In genomic region chr17:59105852-59106462, GRCh38 we compare ENCODE assay signal across 8 cellular contexts. TPM values are rescaled to one million over a fixed set of nuclear protein-coding genes. Genes with fewer than 3 reads are reported as not detected.
DNase-seq lines count a peak whose midpoint lies in the region; ATAC-seq, FAIRE-seq and TF ChIP-seq lines count a peak whose summit lies in the region.

No MANE protein-coding gene starts in this region.

- peak overlapping the region; percentile 83 for H3K4me2 ChIP-seq in keratinocyte (ENCODE audit: control insufficient read depth, extremely low read depth, insufficient read depth, low read depth, low read length)

- H3K27ac ChIP-seq in caudate nucleus (ENCODE audit: low read depth, low read length) = peak overlapping the region; percentile 79
- peak overlapping the region; percentile 76 for H3K27ac ChIP-seq in keratinocyte (ENCODE audit: control insufficient read depth, insufficient read depth, low read length)

- no peaks in the 10 kb centered on the region for H4K20me1 ChIP-seq in keratinocyte (ENCODE audit: control insufficient read depth, extremely low read depth, insufficient read depth, low read length)

- TF ChIP-seq CTCF in keratinocyte (optimal IDR thresholded peaks at IDR 0.05 in 1 of 3, IDR thresholded peaks at IDR 0.05 in 1 of 3, conservative IDR thresholded peaks at IDR 0.05 in 1 of 3; ENCODE audit: extremely low read depth in 1 of 3, insufficient read depth in 2 of 3, low read length in 3 of 3) = no peak

- no peaks in the 10 kb centered on the region for H3K27me3 ChIP-seq in keratinocyte (ENCODE audit: control insufficient read depth, extremely low read depth, insufficient read depth, low read length)

- peak overlapping the region; percentile 86 for H3K4me3 ChIP-seq in GM08714 (ENCODE audit: low read length)
- peak overlapping the region; percentile 78 to 84 (median 82) for H3K4me3 ChIP-seq in keratinocyte (ENCODE audit: control insufficient read depth in 2 of 3, extremely low read depth in 1 of 3, insufficient read depth in 2 of 3, low read depth in 1 of 3, low read length in 3 of 3)

- ATAC-seq in HG02623 (IDR thresholded peaks at IDR 0.05; ENCODE audit: unreplicated experiment) = peak; percentile 9
- peak; percentile 50 to 52 for ATAC-seq in activated CD4-positive, CD25-positive, alpha-beta regulatory T cell treated with anti-CD3 and anti-CD28 coated beads, Interleukin-2, amount 50 U/mL, for 24 hours

- dilution Hi-C loops in keratinocyte (cut with MboI; ENCODE audit: extremely low pct_ligation_motif_present, low sequenced_read_pairs) = no loop called here

- H3K4me1 ChIP-seq in keratinocyte (ENCODE audit: control insufficient read depth, extremely low read depth, insufficient read depth, low read length) = peaks cover 8% of the 10 kb centered on the region

- peaks cover 46% of the 10 kb centered on the region for H3K79me2 ChIP-seq in keratinocyte (ENCODE audit: control insufficient read depth, insufficient read depth, low read length)

- H3K9me3 ChIP-seq in keratinocyte (ENCODE audit: control insufficient read depth, low read depth, low read length) = no peaks in the 10 kb centered on the region

- peaks cover 0 to 2% of the 10 kb centered on the region in 2 experiments for H3K36me3 ChIP-seq in keratinocyte (ENCODE audit: control insufficient read depth in 2 of 2, extremely low read depth in 1 of 2, insufficient read depth in 2 of 2, low read length in 2 of 2)

- no peak for FAIRE-seq in keratinocyte (lab: Jason Lieb, UNC)

- DNase-seq in NCI-H1694 (lab: John Stamatoyannopoulos, UW) (peak; percentile 41), caudate nucleus (lab: John Stamatoyannopoulos, UW) (peak in 57 of 61 donors; percentile 2 to 77 (median 50)), keratinocyte (ENCODE audit: low read depth, low spot score) (peak; percentile 23), middle frontal gyrus (ENCODE audit: extremely low spot score, low spot score) (no peak)
- DNase-seq in stimulated activated CD4-positive, alpha-beta T cell treated with anti-CD3 and anti-CD28 coated beads, Interleukin-15, amount 100 ng/mL, for 48 hours (ENCODE audit: low read depth in 2 of 2) = peak; percentile 47 to 59

- peak overlapping the region; percentile 77 for H2AFZ ChIP-seq in keratinocyte (ENCODE audit: control insufficient read depth, low read length)

- peak overlapping the region; percentile 90 for H3K9ac ChIP-seq in keratinocyte (ENCODE audit: control insufficient read depth, extremely low read depth, insufficient read depth, low read length)

- H3K9me1 ChIP-seq in keratinocyte (ENCODE audit: control insufficient read depth, extremely low read depth, insufficient read depth, low read length) = no peaks in the 10 kb centered on the region

RNA-seq across cellular contexts. Expression of gene TRIM37, which starts 0.7 kb away (rescaled TPM):
- polyA plus RNA-seq in keratinocyte = 17.3 to 26.4 TPM (median 24.4 TPM) in 3 replicates
- polyA plus RNA-seq in keratinocyte (2011; ENCODE audit: low read depth) = 40.0 TPM
- 17.3 and 28.3 TPM in 2 replicates for polyA plus RNA-seq in keratinocyte (2011; cell fraction: cytosol; rRNA removed)
- polyA plus RNA-seq in keratinocyte (2011; cell fraction: nucleus; rRNA removed) = 24.9 and 31.5 TPM in 2 replicates
- polyA plus RNA-seq in keratinocyte (2012; ENCODE audit: low replicate concordance) = 12.8 and 18.3 TPM in 2 replicates
- 24.6 to 94.5 TPM (median 60.1 TPM) in 3 replicates for polyA minus RNA-seq in keratinocyte
- 22.1 TPM for polyA minus RNA-seq in keratinocyte (2011; cell fraction: cytosol; rRNA and poly(A)+ RNA removed)
- 27.5 and 34.1 TPM in 2 replicates for polyA minus RNA-seq in keratinocyte (2011; cell fraction: nucleus; rRNA and poly(A)+ RNA removed)

RNA-seq across cellular contexts. Expression of gene SKA2, which starts 49.0 kb away (rescaled TPM):
- 18.4 to 52.8 TPM (median 37.1 TPM) in 3 replicates for polyA plus RNA-seq in keratinocyte
- polyA plus RNA-seq in keratinocyte (2011; ENCODE audit: low read depth) = 33.5 TPM
- polyA plus RNA-seq in keratinocyte (2011; cell fraction: cytosol; rRNA removed) = 28.7 and 39.2 TPM in 2 replicates
- 7.6 and 10.1 TPM in 2 replicates for polyA plus RNA-seq in keratinocyte (2011; cell fraction: nucleus; rRNA removed)
- polyA plus RNA-seq in keratinocyte (2012; ENCODE audit: low replicate concordance) = 21.1 and 87.4 TPM in 2 replicates
- polyA minus RNA-seq in keratinocyte = 7.3 to 23.7 TPM (median 7.8 TPM) in 3 replicates
- 8.4 TPM for polyA minus RNA-seq in keratinocyte (2011; cell fraction: cytosol; rRNA and poly(A)+ RNA removed)
- polyA minus RNA-seq in keratinocyte (2011; cell fraction: nucleus; rRNA and poly(A)+ RNA removed) = 2.1 and 7.4 TPM in 2 replicates

RNA-seq across cellular contexts. Expression of gene PRR11, which starts 49.6 kb away (rescaled TPM):
- polyA plus RNA-seq in keratinocyte = 15.2 to 48.6 TPM (median 40.1 TPM) in 3 replicates
- polyA plus RNA-seq in keratinocyte (2011; ENCODE audit: low read depth) = 1.7 TPM
- polyA plus RNA-seq in keratinocyte (2011; cell fraction: cytosol; rRNA removed) = 17.3 and 22.3 TPM in 2 replicates
- polyA plus RNA-seq in keratinocyte (2011; cell fraction: nucleus; rRNA removed) = 8.6 and 10.0 TPM in 2 replicates
- 0.63 and 44.4 TPM in 2 replicates for polyA plus RNA-seq in keratinocyte (2012; ENCODE audit: low replicate concordance)
- polyA minus RNA-seq in keratinocyte = 17.8 to 38.3 TPM (median 26.6 TPM) in 3 replicates
- polyA minus RNA-seq in keratinocyte (2011; cell fraction: cytosol; rRNA and poly(A)+ RNA removed) = 11.5 TPM
- 5.2 and 6.7 TPM in 2 replicates for polyA minus RNA-seq in keratinocyte (2011; cell fraction: nucleus; rRNA and poly(A)+ RNA removed)
